In genomic region chr2:133486706-133487305, GRCh38 we compare ENCODE assay signal across 25 cellular contexts.
A peak's percentile ranks its signal among the peaks of the same experiment; 100 is the strongest.
DNase-seq lines count a peak whose midpoint lies in the region; ATAC-seq lines count a peak whose summit lies in the region.
"Had no signal": no experiment of that assay in that cellular context is flagged by ENCODE, and none has a peak within 500 bp of the region (broad histone marks: within the 10 kb centered on the region; RNA-seq: fewer than 3 reads in every experiment).

No MANE protein-coding gene starts in this region.

- no peak for ATAC-seq in HG03469 (IDR thresholded peaks at IDR 0.05; ENCODE audit: unreplicated experiment)
- ATAC-seq: HCT116; left ventricle myocardium superior; right cardiac atrium; SK-N-SH treated with all-trans-retinoic acid at 6 μM for 48 hours; stimulated activated effector memory CD8-positive, alpha-beta T cell treated with anti-CD3 and anti-CD28 coated beads, Interleukin-12 subunit alpha, Interleukin-12 subunit beta, amount 100 ng/mL, for 72 hours had no signal

- DNase-seq in EH (ENCODE audit: low read depth): peak; percentile 56
- DNase-seq in dermis blood vessel endothelial cell: peak; percentile 44
- DNase-seq in inferior parietal cortex (ENCODE audit: extremely low spot score): peak; percentile 56
- peak; percentile 93 for DNase-seq in pons (ENCODE audit: low spot score)
- no peak for DNase-seq in NCI-H146 treated with DMSO at 0.1 percent for 48 hours (lab: John Stamatoyannopoulos, UW; ENCODE audit: unreplicated experiment)
- DNase-seq in activated CD4-positive, alpha-beta T cell treated with anti-CD3 and anti-CD28 coated beads, Interleukin-2, amount 50 U/mL, for 4 hours: no peak
- no peak for DNase-seq in stimulated activated naive CD4-positive, alpha-beta T cell treated with Interleukin-2 at 50 U/mL for 16 hours (lab: John Stamatoyannopoulos, UW)
- DNase-seq: activated effector memory CD4-positive, alpha-beta T cell treated with anti-CD3 and anti-CD28 coated beads, Interleukin-2, amount 50 U/mL, for 16 hours; activated naive CD8-positive, alpha-beta T cell treated with anti-CD3 and anti-CD28 coated beads, Interleukin-2, amount 10 ng/mL, durations not matched to agents 7 days and 5 days; activated T-cell treated with anti-CD3 and anti-CD28 coated beads for 4 hours; COR-L47; DND-41; KG1; left ventricle myocardium superior; NCI-H1417 treated with DMSO at 0.1 percent for 48 hours; NCI-H2081 treated with DMSO at 0.1 percent for 48 hours; NCI-H446; nephron progenitor cell; ovary; right cardiac atrium; stimulated activated CD4-positive, alpha-beta T cell treated with anti-CD3 and anti-CD28 coated beads, Interleukin-4, amount 100 ng/mL, for 24 hours had no signal

Comparison
In these comparisons a context has a peak if more than half of its experiments do, and no peak if none do; other contexts are left out.
1. DNase-seq: peak in EH (single experiment), dermis blood vessel endothelial cell (single experiment), inferior parietal cortex (single experiment) and pons (single experiment); none in NCI-H146 treated with DMSO at 0.1 percent for 48 hours (single experiment), activated CD4-positive, alpha-beta T cell treated with anti-CD3 and anti-CD28 coated beads, Interleukin-2, amount 50 U/mL, for 4 hours (0 of 2) and stimulated activated naive CD4-positive, alpha-beta T cell treated with Interleukin-2 at 50 U/mL for 16 hours (single experiment).